In genomic region chr11:68990995-68991780, GRCh38 we compare ENCODE assay signal across 28 cellular contexts. TPM values are rescaled to one million over a fixed set of nuclear protein-coding genes. Genes with fewer than 3 reads are reported as not detected.
A peak's percentile ranks its signal among the peaks of the same experiment; 100 is the strongest.
DNase-seq lines count a peak whose midpoint lies in the region; ATAC-seq, FAIRE-seq and TF ChIP-seq lines count a peak whose summit lies in the region.
"Had no signal": no experiment of that assay in that cellular context is flagged by ENCODE, and none has a peak within 500 bp of the region (broad histone marks: within the 10 kb centered on the region; RNA-seq: fewer than 3 reads in every experiment).

No MANE protein-coding gene starts in this region.

- H2AK5ac ChIP-seq in neuronal stem cell (ENCODE audit: low read depth, low read length) = peak overlapping the region; percentile 62

- H4K91ac ChIP-seq in neuronal stem cell (ENCODE audit: low read depth, low read length, poor library complexity) = no peak overlapping the region

- H4K8ac ChIP-seq in neuronal stem cell (ENCODE audit: low read depth, low read length) = no peak overlapping the region

- H3K14ac ChIP-seq in neuronal stem cell (ENCODE audit: low read length) = no peak overlapping the region

- H2BK5ac ChIP-seq in neuronal stem cell (ENCODE audit: low read length) = no peak overlapping the region

- peak overlapping the region; percentile 91 for H3K23ac ChIP-seq in neuronal stem cell (ENCODE audit: low read depth, low read length, poor library complexity)

- no peak overlapping the region for H2BK15ac ChIP-seq in neuronal stem cell (ENCODE audit: low read length)

- TF ChIP-seq CTCF in dorsolateral prefrontal cortex (IDR thresholded peaks at IDR 0.05 in 54 of 56, conservative IDR thresholded peaks at IDR 0.05 in 2 of 56; ENCODE audit: low read depth in 1 of 56, partially characterized antibody in 56 of 56) (no peak), upper lobe of left lung (IDR thresholded peaks at IDR 0.05) (no peak)

- H3K4me3 ChIP-seq in dorsolateral prefrontal cortex (no peak overlapping the region), neuronal stem cell (ENCODE audit: low read length in 2 of 2) (no peak overlapping the region), upper lobe of left lung (no peak overlapping the region)
- H3K4me3 ChIP-seq: BLaER1, ovary, PC-9, thoracic aorta had no signal

- H3K27ac ChIP-seq in dorsolateral prefrontal cortex = no peak overlapping the region
- no peak overlapping the region for H3K27ac ChIP-seq in neuronal stem cell (replicated peaks; ENCODE audit: low read length)
- no peak overlapping the region for H3K27ac ChIP-seq in upper lobe of left lung
- H3K27ac ChIP-seq: BLaER1, ovary, PC-9, thoracic aorta had no signal

- peak; percentile 31 for FAIRE-seq in HTR-8/SVneo (lab: Jason Lieb, UNC)
- FAIRE-seq: GM12892, HepG2, islet of Langerhans had no signal

- intact Hi-C loops in dorsolateral prefrontal cortex (cut with DNase I) = no loop called here

- peak overlapping the region; percentile 48 for H3K18ac ChIP-seq in neuronal stem cell (ENCODE audit: low read length)

- no peak overlapping the region for H3K4me2 ChIP-seq in neuronal stem cell (ENCODE audit: insufficient read depth, low read length, poor library complexity, severe bottlenecking)
- H3K4me2 ChIP-seq: BLaER1, PC-9 had no signal

- WGBS in neuronal stem cell (ENCODE audit: extremely low coverage in 2 of 2, insufficient read length in 2 of 2, insufficient replicate concordance in 1 of 2), 2 donors = no CpG with 5 or more reads among the region's 16 CpGs
- WGBS in upper lobe of left lung, 2 donors = 78 to 84% methylated on average over 8 to 15 of the region's 16 CpGs

- H3K27me3 ChIP-seq in dorsolateral prefrontal cortex = peaks cover 0 to 10% (median 0%) of the 10 kb centered on the region in 45 donors
- H3K27me3 ChIP-seq in neuronal stem cell (ENCODE audit: control insufficient read depth in 3 of 3, insufficient read depth in 3 of 3, low read depth in 1 of 3, low read length in 3 of 3) = peaks cover 0 to 33% (median 0%) of the 10 kb centered on the region in 3 experiments
- no peaks in the 10 kb centered on the region for H3K27me3 ChIP-seq in upper lobe of left lung
- H3K27me3 ChIP-seq: BLaER1 had no signal

- H3K79me1 ChIP-seq in neuronal stem cell (ENCODE audit: low read depth, low read length) = no peaks in the 10 kb centered on the region

- H2BK12ac ChIP-seq in neuronal stem cell (ENCODE audit: low read length) = no peak overlapping the region

- no peak overlapping the region for H3K4ac ChIP-seq in neuronal stem cell (ENCODE audit: low read length)

- no peaks in the 10 kb centered on the region for H3K9me3 ChIP-seq in neuronal stem cell (replicated peaks in 1 of 2; ENCODE audit: control insufficient read depth in 2 of 2, insufficient read depth in 1 of 2, low read depth in 1 of 2, low read length in 2 of 2)
- H3K9me3 ChIP-seq in upper lobe of left lung = no peaks in the 10 kb centered on the region
- H3K9me3 ChIP-seq: BLaER1, ovary, thoracic aorta had no signal

- TF ChIP-seq POLR2A in upper lobe of left lung (IDR thresholded peaks at IDR 0.05) = no peak

- no peaks in the 10 kb centered on the region for H3K36me3 ChIP-seq in neuronal stem cell (replicated peaks in 1 of 2; ENCODE audit: control insufficient read depth in 2 of 2, insufficient read depth in 2 of 2, low read length in 2 of 2)
- H3K36me3 ChIP-seq in upper lobe of left lung = no peaks in the 10 kb centered on the region
- H3K36me3 ChIP-seq: BLaER1, ovary, thoracic aorta had no signal

- H3K9ac ChIP-seq in neuronal stem cell (ENCODE audit: low read depth, low read length, poor library complexity) = no peak overlapping the region
- H3K9ac ChIP-seq: BLaER1 had no signal

- no peak overlapping the region for H2AFZ ChIP-seq in neuronal stem cell (ENCODE audit: low read length)
- H2AFZ ChIP-seq: PC-9 had no signal

- ATAC-seq in upper lobe of left lung (ENCODE audit: low FRiP score in 2 of 2) (peak in 1 of 2 donors; percentile 32), GM18909 (IDR thresholded peaks at IDR 0.05; ENCODE audit: poor library complexity, unreplicated experiment) (no peak)
- ATAC-seq: activated naive CD8-positive, alpha-beta T cell treated with anti-CD3 and anti-CD28 coated beads, Interleukin-2, amount 50 U/mL, for 24 hours; HepG2 had no signal

- no peak for DNase-seq in HTR-8/SVneo (ENCODE audit: insufficient read length, low spot score)
- peak in 7 of 10 donors; percentile 8 to 32 (median 15) for DNase-seq in dorsolateral prefrontal cortex
- no peak for DNase-seq in neuronal stem cell (ENCODE audit: low spot score)
- DNase-seq in upper lobe of left lung = peak; percentile 16 to 51
- no peak for DNase-seq in COLO829 (ENCODE audit: low spot score)
- no peak for DNase-seq in GOT3 (lab: John Stamatoyannopoulos, UW)
- DNase-seq: activated gamma-delta T cell; activated naive CD8-positive, alpha-beta T cell treated with anti-CD3 and anti-CD28 coated beads, Interleukin-2, amount 50 U/mL, for 24 hours; caudate nucleus; glutamatergic neuron; Kasumi-1; NCI-H1417 treated with DMSO at 0.1 percent for 48 hours; NCI-H226; NCI-H69; PC-9; SIG-M5; stimulated activated CD8-positive, alpha-beta memory T cell treated with anti-CD3 and anti-CD28 coated beads, Interleukin-4, amount 100 ng/mL, for 48 hours had no signal

- H3K4me1 ChIP-seq in neuronal stem cell (ENCODE audit: control insufficient read depth in 2 of 2, insufficient read depth in 1 of 2, low read depth in 1 of 2, low read length in 2 of 2) (no peaks in the 10 kb centered on the region), upper lobe of left lung (no peaks in the 10 kb centered on the region)
- H3K4me1 ChIP-seq: BLaER1 had no signal

- no peak overlapping the region for H2BK120ac ChIP-seq in neuronal stem cell (ENCODE audit: low read depth, low read length)

- TF ChIP-seq EP300 in upper lobe of left lung (IDR thresholded peaks at IDR 0.05) = no peak

RNA-seq across cellular contexts. Expression of gene MRGPRD, which starts 10.4 kb away (rescaled TPM):
- total RNA-seq in dorsolateral prefrontal cortex (not detected), upper lobe of left lung (not detected)
- 0.04 TPM for polyA plus RNA-seq in neuronal stem cell (2013, experiment 1 of 2)
- polyA plus RNA-seq in neuronal stem cell (2013, experiment 2 of 2) = not detected
- total RNA-seq: fibroblast of villous mesenchyme; HepG2; lung microvascular endothelial cell; ovary; PC-9; T-helper 2 cell treated with Interferon-gamma antibody and Interleukin-4, amounts not matched to agents 100 ng/mL and 5 ng/mL, for 36 hours had no signal
- polyA plus RNA-seq: esophagus, HepG2, ovary had no signal

RNA-seq across cellular contexts. Expression of gene MRGPRF, which starts 21.9 kb away (rescaled TPM):
- 10 to 100 TPM in 4 of 120 experiments, 1 to 10 TPM in 109, under 1 TPM in 7; 0.73 to 15.7 (median 3.0) TPM for total RNA-seq in dorsolateral prefrontal cortex
- polyA plus RNA-seq in neuronal stem cell (2013, experiment 1 of 2) = 2.2 TPM
- polyA plus RNA-seq in neuronal stem cell (2013, experiment 2 of 2) = 2.0 TPM
- total RNA-seq in upper lobe of left lung = 10 to 100 TPM in 3 of 6 donors, 1 to 10 TPM in 3; 3.0 to 16.2 (median 10.7) TPM
- total RNA-seq: HepG2; T-helper 2 cell treated with Interferon-gamma antibody and Interleukin-4, amounts not matched to agents 100 ng/mL and 5 ng/mL, for 36 hours had no signal
- polyA plus RNA-seq: HepG2 had no signal

RNA-seq across cellular contexts. Expression of gene TPCN2, which starts 57.5 kb away (rescaled TPM):
- total RNA-seq in dorsolateral prefrontal cortex = 10 to 100 TPM; 15.3 to 43.5 (median 27.6) TPM
- 4.3 TPM for polyA plus RNA-seq in neuronal stem cell (2013, experiment 1 of 2)
- polyA plus RNA-seq in neuronal stem cell (2013, experiment 2 of 2) = 4.3 TPM
- 10 to 100 TPM; 12.5 to 61.8 (median 18.8) TPM for total RNA-seq in upper lobe of left lung

Comparison
In these comparisons a context has a peak if more than half of its experiments do, and no peak if none do; other contexts are left out.
1. DNase-seq: peak in dorsolateral prefrontal cortex (7 of 10) and upper lobe of left lung (2 of 2); none in HTR-8/SVneo (single experiment), neuronal stem cell (single experiment), COLO829 (single experiment) and GOT3 (single experiment).